Comparison of ENCODE assay signal across 26 cellular contexts in genomic region chr1:225415967-225416745, GRCh38.
"Had no signal": no experiment of that assay in that cellular context is flagged by ENCODE, and none has a peak within 500 bp of the region (broad histone marks: within the 10 kb centered on the region; RNA-seq: fewer than 3 reads in every experiment).

No MANE protein-coding gene starts in this region.

- FAIRE-seq: bronchial epithelial cell, RCC 7860 had no signal

- H3K9me3 ChIP-seq: ascending aorta, body of pancreas had no signal

- H3K27ac ChIP-seq: ascending aorta had no signal

- H3K4me3 ChIP-seq: ascending aorta, body of pancreas had no signal

- H3K27me3 ChIP-seq: ascending aorta, body of pancreas had no signal

- DNase-seq: activated B cell treated with CpG ODN at 0.5 μM for 24 hours; activated CD4-positive, alpha-beta T cell treated with anti-CD3 and anti-CD28 coated beads for 1 hour; activated CD4-positive, alpha-beta T cell treated with anti-CD3 and anti-CD28 coated beads, Interleukin-2, amount 10 ng/mL, durations not matched to agents 24 days and 14 days; activated CD4-positive, alpha-beta T cell treated with anti-CD3 and anti-CD28 coated beads, Interleukin-2, amount 50 U/mL, for 48 hours; activated CD8-positive, alpha-beta memory T cell treated with anti-CD3 and anti-CD28 coated beads, Interleukin-2, amount 10 ng/mL, durations not matched to agents 7 days and 5 days; activated effector memory CD4-positive, alpha-beta T cell treated with anti-CD3 and anti-CD28 coated beads, Interleukin-2, amount 50 U/mL, for 16 hours; activated naive CD4-positive, alpha-beta T cell treated with Interleukin-2 at 50 U/mL for 16 hours; activated naive CD8-positive, alpha-beta T cell treated with anti-CD3 and anti-CD28 coated beads, Interleukin-2, amount 50 U/mL, for 24 hours; activated T-cell treated with anti-CD3 and anti-CD28 coated beads, Interleukin-2, amount 50 U/mL, for 24 hours; amniotic stem cell; body of pancreas; central memory CD4-positive, alpha-beta T cell; NCI-H1092 treated with DMSO at 0.1 percent for 48 hours; NCI-H1436; NCI-H1694 treated with DMSO at 0.1 percent for 48 hours; NCI-H2029 treated with DMSO at 0.1 percent for 48 hours; NCI-H345; NCI-H510A; NCI-H526 treated with DMSO at 0.1 percent for 48 hours; SHP77; T-helper 17 cell; T-helper 9 cell had no signal

- ATAC-seq: activated CD8-positive, alpha-beta memory T cell treated with anti-CD3 and anti-CD28 coated beads, Interleukin-2, amount 10 ng/mL, durations not matched to agents 7 days and 5 days; activated naive CD4-positive, alpha-beta T cell treated with anti-CD3 and anti-CD28 coated beads, Interleukin-2, amount 50 U/mL, for 72 hours; activated naive CD8-positive, alpha-beta T cell treated with anti-CD3 and anti-CD28 coated beads, Interleukin-2, amount 50 U/mL, for 24 hours; body of pancreas; T-helper 17 cell had no signal

- H3K4me1 ChIP-seq: ascending aorta had no signal
